ENCODE assay signal across 16 cellular contexts in the genomic region with DNA sequence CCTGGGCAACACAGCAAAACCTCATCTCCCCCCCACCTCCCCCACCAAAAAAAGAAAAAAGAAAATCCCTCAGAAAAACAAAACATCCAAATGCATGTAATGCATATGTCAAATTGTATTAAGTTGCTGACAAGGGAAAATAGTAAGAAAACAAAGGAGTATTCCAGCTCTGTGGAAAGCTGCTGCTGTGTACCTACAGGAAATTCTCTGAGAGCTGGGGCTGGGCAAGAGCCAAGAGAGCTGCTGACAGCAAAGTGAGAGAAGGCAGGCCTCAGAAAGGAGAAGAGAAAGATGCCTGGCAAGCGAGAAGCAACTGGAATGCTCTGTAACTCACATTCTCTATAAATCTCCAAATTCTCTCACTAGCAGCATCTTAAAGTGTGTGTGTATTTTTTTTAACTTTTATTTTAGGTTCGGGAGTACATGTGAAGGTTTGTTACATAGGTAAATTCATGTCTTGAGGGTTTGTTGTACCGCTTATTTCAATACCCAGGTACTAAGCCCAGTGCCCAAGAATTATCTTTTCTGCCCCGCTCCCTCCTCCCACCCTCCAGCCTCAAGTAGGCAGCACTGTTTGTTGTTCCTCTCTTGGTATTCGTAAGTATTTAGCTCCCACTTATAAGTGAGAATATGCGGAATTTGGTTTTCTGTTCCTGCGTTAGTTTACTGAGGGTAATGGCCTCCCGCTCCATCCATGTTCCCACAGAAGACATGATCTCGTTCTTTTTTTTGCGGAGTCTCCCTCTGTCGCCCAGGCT. TPM values are rescaled to one million over a fixed set of nuclear protein-coding genes. Genes with fewer than 3 reads are reported as not detected.
DNase-seq lines count a peak whose midpoint lies in the region; ATAC-seq lines count a peak whose summit lies in the region.
"Had no signal": no experiment of that assay in that cellular context is flagged by ENCODE, and none has a peak within 500 bp of the region (broad histone marks: within the 10 kb centered on the region; RNA-seq: fewer than 3 reads in every experiment).

No MANE protein-coding gene starts in this region.

- H3K14ac ChIP-seq in mesenchymal stem cell (ENCODE audit: low read length in 2 of 2) = no peak overlapping the region

- peak overlapping the region in 1 of 2 experiments; percentile 5 for H3K4me3 ChIP-seq in mesenchymal stem cell (ENCODE audit: insufficient read depth in 1 of 2, low read depth in 1 of 2, low read length in 2 of 2)
- H3K4me3 ChIP-seq: neural progenitor cell had no signal

- ATAC-seq in Right ventricle myocardium inferior = peak; percentile 94
- ATAC-seq: sciatic nerve had no signal

- H4K8ac ChIP-seq in mesenchymal stem cell (ENCODE audit: low read length) = no peak overlapping the region

- no peak overlapping the region for H3K4me2 ChIP-seq in mesenchymal stem cell (ENCODE audit: low read length, poor library complexity, severe bottlenecking)
- H3K4me2 ChIP-seq: neural progenitor cell had no signal

- H4K91ac ChIP-seq in mesenchymal stem cell (ENCODE audit: low read length) = no peak overlapping the region

- no peak for DNase-seq in activated CD4-positive, alpha-beta memory T cell treated with anti-CD3 and anti-CD28 coated beads, Interleukin-2, amount 10 ng/mL, durations not matched to agents 7 days and 5 days
- no peak for DNase-seq in activated CD4-positive, alpha-beta memory T cell treated with anti-CD3 and anti-CD28 coated beads for 36 hours
- DNase-seq in Right ventricle myocardium inferior (ENCODE audit: missing footprints) (no peak), mesenchymal stem cell (peak; percentile 28), T-helper 2 cell (no peak), GF-D8 (lab: John Stamatoyannopoulos, UW) (no peak)
- no peak for DNase-seq in activated CD4-positive, alpha-beta T cell treated with anti-CD3 and anti-CD28 coated beads for 4 hours
- DNase-seq in stimulated activated CD8-positive, alpha-beta memory T cell treated with anti-CD3 and anti-CD28 coated beads, Interleukin-4, amount 100 ng/mL, for 48 hours = no peak
- DNase-seq: activated CD4-positive, alpha-beta T cell treated with anti-CD3 and anti-CD28 coated beads, Interleukin-2, amount 50 U/mL, for 4 hours; activated effector memory CD4-positive, alpha-beta T cell treated with Interleukin-2 at 50 U/mL for 16 hours; glutamatergic neuron; NCI-H1417 treated with DMSO at 0.1 percent for 48 hours; stimulated activated naive CD4-positive, alpha-beta T cell treated with Interleukin-2 at 50 U/mL for 16 hours had no signal

- H2AFZ ChIP-seq in mesenchymal stem cell (ENCODE audit: low read depth, low read length) = no peak overlapping the region
- H2AFZ ChIP-seq: neural progenitor cell had no signal

- peaks cover 12% of the 10 kb centered on the region for H3K27me3 Mint-ChIP-seq in activated CD4-positive, alpha-beta memory T cell treated with anti-CD3 and anti-CD28 coated beads, Interleukin-2, amount 10 ng/mL, durations not matched to agents 7 days and 5 days
- H3K27me3 Mint-ChIP-seq in activated CD4-positive, alpha-beta memory T cell treated with anti-CD3 and anti-CD28 coated beads for 36 hours = peaks cover 5% of the 10 kb centered on the region

- H2BK120ac ChIP-seq in mesenchymal stem cell (ENCODE audit: low read depth, low read length) = no peak overlapping the region

- peaks cover 0 to 5% of the 10 kb centered on the region in 2 experiments for H3K36me3 ChIP-seq in mesenchymal stem cell (ENCODE audit: control insufficient read depth in 1 of 2, insufficient read depth in 2 of 2, low read depth in 1 of 2, low read length in 2 of 2)
- H3K36me3 ChIP-seq: neural progenitor cell had no signal

- H3K36me3 Mint-ChIP-seq in activated CD4-positive, alpha-beta memory T cell treated with anti-CD3 and anti-CD28 coated beads, Interleukin-2, amount 10 ng/mL, durations not matched to agents 7 days and 5 days (ENCODE audit: low read depth) = peaks cover 2% of the 10 kb centered on the region
- no peaks in the 10 kb centered on the region for H3K36me3 Mint-ChIP-seq in activated CD4-positive, alpha-beta memory T cell treated with anti-CD3 and anti-CD28 coated beads for 36 hours
- H3K36me3 Mint-ChIP-seq: IgD-negative memory B cell, neural progenitor cell had no signal

- peaks cover 27% of the 10 kb centered on the region for H3K4me1 Mint-ChIP-seq in activated CD4-positive, alpha-beta memory T cell treated with anti-CD3 and anti-CD28 coated beads, Interleukin-2, amount 10 ng/mL, durations not matched to agents 7 days and 5 days
- peaks cover 14% of the 10 kb centered on the region for H3K4me1 Mint-ChIP-seq in activated CD4-positive, alpha-beta memory T cell treated with anti-CD3 and anti-CD28 coated beads for 36 hours (ENCODE audit: low read depth)
- H3K4me1 Mint-ChIP-seq: neural progenitor cell had no signal

- H3K23ac ChIP-seq in mesenchymal stem cell (ENCODE audit: low read length in 2 of 2) = no peak overlapping the region

- CTCF ChIA-PET in activated CD4-positive, alpha-beta memory T cell treated with anti-CD3 and anti-CD28 coated beads, Interleukin-2, amount 10 ng/mL, durations not matched to agents 7 days and 5 days (lab: Charles Lee) = interaction anchor here (0.8 to 1.6 kb wide), 3 partner anchors 9 to 24 kb away, joined by 3 to 4 read pairs (median 4); a partner anchor contains a TSS
- CTCF ChIA-PET in activated CD4-positive, alpha-beta memory T cell treated with anti-CD3 and anti-CD28 coated beads for 36 hours (lab: Charles Lee) = interaction anchor here (0.6 to 0.7 kb wide), 2 partner anchors 138 to 405 kb away, joined by 3 read pairs; no protein-coding TSS in a partner anchor

- no peak overlapping the region for H2BK15ac ChIP-seq in mesenchymal stem cell (ENCODE audit: low read depth, poor library complexity, severe bottlenecking)

- no peak overlapping the region for H3K18ac ChIP-seq in mesenchymal stem cell (ENCODE audit: low read depth in 1 of 2, low read length in 2 of 2)

- H3K4ac ChIP-seq in mesenchymal stem cell (ENCODE audit: low read depth in 1 of 2, low read length in 2 of 2) = no peak overlapping the region

- H3K9me3 Mint-ChIP-seq in activated CD4-positive, alpha-beta memory T cell treated with anti-CD3 and anti-CD28 coated beads, Interleukin-2, amount 10 ng/mL, durations not matched to agents 7 days and 5 days = no peaks in the 10 kb centered on the region
- H3K9me3 Mint-ChIP-seq in activated CD4-positive, alpha-beta memory T cell treated with anti-CD3 and anti-CD28 coated beads for 36 hours = no peaks in the 10 kb centered on the region
- H3K9me3 Mint-ChIP-seq: IgD-negative memory B cell, neural progenitor cell had no signal

- POLR2A ChIA-PET in activated CD4-positive, alpha-beta memory T cell treated with anti-CD3 and anti-CD28 coated beads, Interleukin-2, amount 10 ng/mL, durations not matched to agents 7 days and 5 days (lab: Charles Lee) = interaction anchor here (0.8 kb wide), 1 partner anchor 24 kb away, joined by 3 read pairs; a partner anchor contains a TSS
- POLR2A ChIA-PET in activated CD4-positive, alpha-beta memory T cell treated with anti-CD3 and anti-CD28 coated beads for 36 hours (lab: Charles Lee) = no interaction called here

- H2BK12ac ChIP-seq in mesenchymal stem cell (ENCODE audit: low read length in 2 of 2) = no peak overlapping the region

- H3K27ac Mint-ChIP-seq in activated CD4-positive, alpha-beta memory T cell treated with anti-CD3 and anti-CD28 coated beads, Interleukin-2, amount 10 ng/mL, durations not matched to agents 7 days and 5 days = peak overlapping the region; percentile 45
- no peak overlapping the region for H3K27ac Mint-ChIP-seq in activated CD4-positive, alpha-beta memory T cell treated with anti-CD3 and anti-CD28 coated beads for 36 hours
- H3K27ac Mint-ChIP-seq: IgD-negative memory B cell, neural progenitor cell had no signal

- H3K27me3 ChIP-seq in mesenchymal stem cell (ENCODE audit: control insufficient read depth in 1 of 2, insufficient read depth in 1 of 2, low read length in 2 of 2) = peaks cover 4 to 6% of the 10 kb centered on the region in 2 experiments
- H3K27me3 ChIP-seq: neural progenitor cell had no signal

- no peak overlapping the region for H2AK5ac ChIP-seq in mesenchymal stem cell (ENCODE audit: low read length, severe bottlenecking)

- no peak overlapping the region for H2BK5ac ChIP-seq in mesenchymal stem cell (ENCODE audit: low read depth, low read length, poor library complexity, severe bottlenecking)

- H3K79me1 ChIP-seq in mesenchymal stem cell (replicated peaks; ENCODE audit: low read length, poor library complexity, severe bottlenecking) = no peaks in the 10 kb centered on the region

- H3K9me3 ChIP-seq in mesenchymal stem cell (ENCODE audit: control insufficient read depth, low read length) = no peaks in the 10 kb centered on the region

- peak overlapping the region; percentile 26 for H3K9ac ChIP-seq in mesenchymal stem cell (ENCODE audit: low read length)
- H3K9ac ChIP-seq: neural progenitor cell had no signal

- no peak overlapping the region for H3K27ac ChIP-seq in mesenchymal stem cell (ENCODE audit: low read length, poor library complexity, severe bottlenecking)
- H3K27ac ChIP-seq: neural progenitor cell had no signal

- intact Hi-C loops in activated CD4-positive, alpha-beta memory T cell treated with anti-CD3 and anti-CD28 coated beads for 36 hours (cut with micrococcal nuclease) = no loop called here
- intact Hi-C loops in Right ventricle myocardium inferior (cut with DNase I) = no loop called here

- no peaks in the 10 kb centered on the region for H3K4me1 ChIP-seq in mesenchymal stem cell (ENCODE audit: control insufficient read depth, insufficient read depth, low read depth, low read length)
- H3K4me1 ChIP-seq: neural progenitor cell had no signal

- WGBS in mesenchymal stem cell = 86% methylated on average over 7 of the region's 11 CpGs

- no peak overlapping the region for H3K4me3 Mint-ChIP-seq in activated CD4-positive, alpha-beta memory T cell treated with anti-CD3 and anti-CD28 coated beads, Interleukin-2, amount 10 ng/mL, durations not matched to agents 7 days and 5 days
- no peak overlapping the region for H3K4me3 Mint-ChIP-seq in activated CD4-positive, alpha-beta memory T cell treated with anti-CD3 and anti-CD28 coated beads for 36 hours
- H3K4me3 Mint-ChIP-seq: IgD-negative memory B cell, neural progenitor cell had no signal

RNA-seq across cellular contexts. Expression of a gene that starts 24.4 kb away (rescaled TPM):
- total RNA-seq in activated CD4-positive, alpha-beta memory T cell treated with anti-CD3 and anti-CD28 coated beads, Interleukin-2, amount 10 ng/mL, durations not matched to agents 7 days and 5 days = 10 to 100 TPM; 58.8 to 64.6 TPM
- total RNA-seq in activated CD4-positive, alpha-beta memory T cell treated with anti-CD3 and anti-CD28 coated beads for 36 hours = 10 to 100 TPM; 45.9 to 50.1 TPM
- total RNA-seq in Right ventricle myocardium inferior = 9.6 TPM
- 24.6 TPM for polyA plus RNA-seq in mesenchymal stem cell (2013, experiment 1 of 2)
- 23.1 TPM for polyA plus RNA-seq in mesenchymal stem cell (2013, experiment 2 of 2)

RNA-seq across cellular contexts. Expression of a gene that starts 24.6 kb away (rescaled TPM):
- 100 to 1,000 TPM; 238 to 244 TPM for total RNA-seq in activated CD4-positive, alpha-beta memory T cell treated with anti-CD3 and anti-CD28 coated beads, Interleukin-2, amount 10 ng/mL, durations not matched to agents 7 days and 5 days
- total RNA-seq in activated CD4-positive, alpha-beta memory T cell treated with anti-CD3 and anti-CD28 coated beads for 36 hours = 100 to 1,000 TPM; 197 to 201 TPM
- total RNA-seq in Right ventricle myocardium inferior = 118 TPM
- 267 TPM for polyA plus RNA-seq in mesenchymal stem cell (2013, experiment 1 of 2)
- polyA plus RNA-seq in mesenchymal stem cell (2013, experiment 2 of 2) = 276 TPM

RNA-seq across cellular contexts. Expression of a gene that starts 26.7 kb away (rescaled TPM):
- 1 to 10 TPM; 7.7 to 8.4 TPM for total RNA-seq in activated CD4-positive, alpha-beta memory T cell treated with anti-CD3 and anti-CD28 coated beads, Interleukin-2, amount 10 ng/mL, durations not matched to agents 7 days and 5 days
- total RNA-seq in activated CD4-positive, alpha-beta memory T cell treated with anti-CD3 and anti-CD28 coated beads for 36 hours = 1 to 10 TPM; 4.9 to 5.3 TPM
- total RNA-seq in Right ventricle myocardium inferior = 0.32 TPM
- polyA plus RNA-seq in mesenchymal stem cell (2013, experiment 1 of 2) = 1.5 TPM
- 0.95 TPM for polyA plus RNA-seq in mesenchymal stem cell (2013, experiment 2 of 2)

RNA-seq across cellular contexts. Expression of a gene that starts 40.3 kb away (rescaled TPM):
- total RNA-seq in activated CD4-positive, alpha-beta memory T cell treated with anti-CD3 and anti-CD28 coated beads, Interleukin-2, amount 10 ng/mL, durations not matched to agents 7 days and 5 days = 1 to 10 TPM; 3.6 to 3.7 TPM
- 1 to 10 TPM; 2.7 to 3.3 TPM for total RNA-seq in activated CD4-positive, alpha-beta memory T cell treated with anti-CD3 and anti-CD28 coated beads for 36 hours
- 0.70 TPM for total RNA-seq in Right ventricle myocardium inferior
- polyA plus RNA-seq in mesenchymal stem cell (2013, experiment 1 of 2) = 0.39 TPM
- polyA plus RNA-seq in mesenchymal stem cell (2013, experiment 2 of 2) = 0.38 TPM

RNA-seq across cellular contexts. Expression of a gene that starts 46.0 kb away (rescaled TPM):
- total RNA-seq in activated CD4-positive, alpha-beta memory T cell treated with anti-CD3 and anti-CD28 coated beads, Interleukin-2, amount 10 ng/mL, durations not matched to agents 7 days and 5 days = not detected
- not detected for total RNA-seq in activated CD4-positive, alpha-beta memory T cell treated with anti-CD3 and anti-CD28 coated beads for 36 hours
- total RNA-seq in Right ventricle myocardium inferior = 0.35 TPM
- polyA plus RNA-seq in mesenchymal stem cell (2013, experiment 1 of 2) = not detected
- not detected for polyA plus RNA-seq in mesenchymal stem cell (2013, experiment 2 of 2)
- total RNA-seq: sciatic nerve had no signal
